1 cellular context compared by ENCODE assay signal in the genomic region with DNA sequence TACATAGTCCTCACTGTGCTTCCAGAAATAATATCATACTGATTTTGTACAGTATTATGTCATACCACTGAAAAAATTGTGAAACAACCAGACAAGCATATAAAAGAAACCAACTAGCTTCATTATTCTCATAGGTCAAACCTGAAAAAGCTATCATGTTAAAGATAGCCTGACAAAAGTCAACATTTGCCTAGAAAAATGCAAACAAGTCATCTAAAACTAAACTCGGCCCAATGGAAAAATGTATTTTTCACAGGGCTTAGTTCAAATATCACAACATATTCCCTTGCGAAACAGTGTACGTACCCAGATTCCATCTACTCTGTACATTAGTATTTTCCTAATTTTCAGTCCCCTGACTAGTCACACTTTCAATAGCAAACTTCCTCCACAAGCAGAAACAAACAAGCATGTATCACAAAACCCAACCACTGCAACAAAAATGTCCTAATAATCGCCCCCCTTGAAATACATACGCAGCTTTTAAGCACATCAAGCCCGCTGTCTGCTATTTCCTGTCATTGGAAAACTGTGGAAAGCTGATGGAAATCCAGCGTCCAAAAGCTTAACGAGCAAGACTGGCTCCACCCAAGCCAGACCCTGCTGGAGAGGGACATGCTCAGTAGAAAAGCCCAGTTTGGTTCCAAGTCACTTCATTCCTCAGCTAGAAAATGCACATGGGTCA.
TF ChIP-seq lines count a peak whose summit lies in the region.

No MANE protein-coding gene starts in this region.

TF ChIP-seq in WTC11, 78 proteins besides CTCF, POLR2A, EP300 and RAD21 (continued from another document):
- TF ChIP-seq FOXJ3 (CRISPR knock-in tag; IDR thresholded peaks at IDR 0.05; ENCODE audit: borderline replicate concordance) (no peak), GTF2I (CRISPR knock-in tag; conservative IDR thresholded peaks at IDR 0.05) (no peak), ELF4 (CRISPR knock-in tag; IDR thresholded peaks at IDR 0.05; ENCODE audit: low read depth) (no peak), SMAD3 (CRISPR knock-in tag; IDR thresholded peaks at IDR 0.05; ENCODE audit: borderline replicate concordance) (no peak)
- TF ChIP-seq, protein P1, sequence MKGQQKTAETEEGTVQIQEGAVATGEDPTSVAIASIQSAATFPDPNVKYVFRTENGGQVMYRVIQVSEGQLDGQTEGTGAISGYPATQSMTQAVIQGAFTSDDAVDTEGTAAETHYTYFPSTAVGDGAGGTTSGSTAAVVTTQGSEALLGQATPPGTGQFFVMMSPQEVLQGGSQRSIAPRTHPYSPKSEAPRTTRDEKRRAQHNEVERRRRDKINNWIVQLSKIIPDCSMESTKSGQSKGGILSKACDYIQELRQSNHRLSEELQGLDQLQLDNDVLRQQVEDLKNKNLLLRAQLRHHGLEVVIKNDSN (CRISPR knock-in tag; IDR thresholded peaks at IDR 0.05) = no peak
- TF ChIP-seq, protein P2, sequence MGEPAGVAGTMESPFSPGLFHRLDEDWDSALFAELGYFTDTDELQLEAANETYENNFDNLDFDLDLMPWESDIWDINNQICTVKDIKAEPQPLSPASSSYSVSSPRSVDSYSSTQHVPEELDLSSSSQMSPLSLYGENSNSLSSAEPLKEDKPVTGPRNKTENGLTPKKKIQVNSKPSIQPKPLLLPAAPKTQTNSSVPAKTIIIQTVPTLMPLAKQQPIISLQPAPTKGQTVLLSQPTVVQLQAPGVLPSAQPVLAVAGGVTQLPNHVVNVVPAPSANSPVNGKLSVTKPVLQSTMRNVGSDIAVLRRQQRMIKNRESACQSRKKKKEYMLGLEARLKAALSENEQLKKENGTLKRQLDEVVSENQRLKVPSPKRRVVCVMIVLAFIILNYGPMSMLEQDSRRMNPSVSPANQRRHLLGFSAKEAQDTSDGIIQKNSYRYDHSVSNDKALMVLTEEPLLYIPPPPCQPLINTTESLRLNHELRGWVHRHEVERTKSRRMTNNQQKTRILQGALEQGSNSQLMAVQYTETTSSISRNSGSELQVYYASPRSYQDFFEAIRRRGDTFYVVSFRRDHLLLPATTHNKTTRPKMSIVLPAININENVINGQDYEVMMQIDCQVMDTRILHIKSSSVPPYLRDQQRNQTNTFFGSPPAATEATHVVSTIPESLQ (CRISPR knock-in tag; IDR thresholded peaks at IDR 0.05) = no peak
